In the genomic region with DNA sequence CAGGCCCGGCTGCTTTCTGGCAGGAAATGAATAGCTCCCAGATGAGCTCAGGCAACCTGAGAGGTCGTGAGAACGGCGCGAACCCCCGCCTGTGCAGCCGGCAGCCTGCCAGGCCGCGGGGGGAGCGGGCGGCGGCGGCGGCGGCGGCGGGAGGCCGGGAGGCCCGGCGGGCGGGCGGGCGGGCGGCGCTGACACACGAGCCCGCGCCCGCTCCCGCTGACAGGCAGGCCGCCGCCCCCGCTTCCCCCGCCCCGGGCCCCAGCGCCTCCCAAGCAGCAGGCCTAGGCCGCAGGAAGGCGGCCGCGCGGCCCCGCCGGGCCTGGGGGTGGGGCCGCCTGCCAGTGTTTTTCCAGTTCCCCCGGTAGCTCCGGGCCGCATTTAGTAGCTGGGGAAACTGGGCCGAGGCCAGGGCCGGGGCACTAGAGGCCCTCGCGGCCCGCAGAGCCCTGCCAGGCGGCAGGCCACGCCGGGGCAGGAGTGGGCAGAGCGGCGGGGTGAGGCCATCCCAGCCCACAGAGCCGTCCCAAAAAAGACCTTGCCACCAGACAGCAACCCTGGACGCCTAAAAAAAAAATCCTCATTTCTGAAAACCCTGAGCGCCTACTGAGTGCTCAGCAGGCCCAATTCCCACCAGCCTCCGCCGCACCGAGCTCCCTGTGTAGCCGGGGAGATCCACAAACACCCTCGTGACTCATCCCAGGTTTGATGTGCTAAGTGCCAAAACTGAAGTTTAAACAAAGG, we compare ENCODE assay signal across 1 cellular context.
TF ChIP-seq lines count a peak whose summit lies in the region.

No MANE protein-coding gene starts in this region.

TF ChIP-seq in K562, 482 proteins besides CTCF, POLR2A, EP300 and RAD21 (continued from another document and continues in another):
- TF ChIP-seq, protein P1, sequence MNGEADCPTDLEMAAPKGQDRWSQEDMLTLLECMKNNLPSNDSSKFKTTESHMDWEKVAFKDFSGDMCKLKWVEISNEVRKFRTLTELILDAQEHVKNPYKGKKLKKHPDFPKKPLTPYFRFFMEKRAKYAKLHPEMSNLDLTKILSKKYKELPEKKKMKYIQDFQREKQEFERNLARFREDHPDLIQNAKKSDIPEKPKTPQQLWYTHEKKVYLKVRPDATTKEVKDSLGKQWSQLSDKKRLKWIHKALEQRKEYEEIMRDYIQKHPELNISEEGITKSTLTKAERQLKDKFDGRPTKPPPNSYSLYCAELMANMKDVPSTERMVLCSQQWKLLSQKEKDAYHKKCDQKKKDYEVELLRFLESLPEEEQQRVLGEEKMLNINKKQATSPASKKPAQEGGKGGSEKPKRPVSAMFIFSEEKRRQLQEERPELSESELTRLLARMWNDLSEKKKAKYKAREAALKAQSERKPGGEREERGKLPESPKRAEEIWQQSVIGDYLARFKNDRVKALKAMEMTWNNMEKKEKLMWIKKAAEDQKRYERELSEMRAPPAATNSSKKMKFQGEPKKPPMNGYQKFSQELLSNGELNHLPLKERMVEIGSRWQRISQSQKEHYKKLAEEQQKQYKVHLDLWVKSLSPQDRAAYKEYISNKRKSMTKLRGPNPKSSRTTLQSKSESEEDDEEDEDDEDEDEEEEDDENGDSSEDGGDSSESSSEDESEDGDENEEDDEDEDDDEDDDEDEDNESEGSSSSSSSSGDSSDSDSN (IDR thresholded peaks at IDR 0.05; ENCODE audit: borderline replicate concordance in 1 of 2, low read depth in 2 of 2, low read length in 2 of 2) = peak in 1 of 2 experiments; percentile 76; a peak in 3 of 4 replicates
- TF ChIP-seq ETS2 (tag; IDR thresholded peaks at IDR 0.05; ENCODE audit: borderline replicate concordance, poor library complexity, severe bottlenecking) (no peak), TARDBP (IDR thresholded peaks at IDR 0.05) (0 out of 2 replicates have a peak, but pooled peaks have one; percentile 59), PML (IDR thresholded peaks at IDR 0.05; ENCODE audit: low read length) (0 out of 2 replicates have a peak, but pooled peaks have one; percentile 8), PHF21A (IDR thresholded peaks at IDR 0.05; ENCODE audit: borderline replicate concordance, low read depth) (peak; percentile 74; the same call in 1 of the 2 replicates), L3MBTL2 (IDR thresholded peaks at IDR 0.05) (peak; percentile 61; the same call in 1 of the 2 replicates), POLR2B (IDR thresholded peaks at IDR 0.05; ENCODE audit: low read depth, partially characterized antibody) (peak; percentile 59), POLR2G (IDR thresholded peaks at IDR 0.05; ENCODE audit: low read depth, low read length) (peak; percentile 86), HMGN3 (IDR thresholded peaks at IDR 0.05; ENCODE audit: borderline replicate concordance, extremely low read depth, insufficient read length, low read depth, low read length) (peak; percentile 96), GATAD2B (IDR thresholded peaks at IDR 0.05; ENCODE audit: borderline replicate concordance) (peak; percentile 14; the same call in 1 of the 2 replicates), ARNT (IDR thresholded peaks at IDR 0.05) (0 out of 4 replicates have a peak, but pooled peaks of 1 of the 2 experiments have one; percentile 27), HNRNPL (IDR thresholded peaks at IDR 0.05; ENCODE audit: low read depth, low read length) (peak; percentile 80), MTF1 (CRISPR knock-in tag; IDR thresholded peaks at IDR 0.05; ENCODE audit: borderline replicate concordance) (no peak), RAD51 (IDR thresholded peaks at IDR 0.05; ENCODE audit: borderline replicate concordance, low read depth) (0 out of 2 replicates have a peak, but pooled peaks have one; percentile 11), KAT8 (IDR thresholded peaks at IDR 0.05; ENCODE audit: low read depth) (no peak), ZBTB17 (CRISPR knock-in tag; IDR thresholded peaks at IDR 0.05) (peak; percentile 73; the same call in 1 of the 2 replicates), ZNF76 (CRISPR knock-in tag; IDR thresholded peaks at IDR 0.05; ENCODE audit: borderline replicate concordance) (0 out of 2 replicates have a peak, but pooled peaks have one; percentile 59), BRD9 (IDR thresholded peaks at IDR 0.05; ENCODE audit: low read depth, partially characterized antibody) (peak; percentile 91), ZKSCAN8 (CRISPR knock-in tag; IDR thresholded peaks at IDR 0.05) (peak; percentile 96), FOXA3 (CRISPR knock-in tag; conservative IDR thresholded peaks at IDR 0.05 in 1 of 2, IDR thresholded peaks at IDR 0.05 in 1 of 2) (no peak), FOXJ2 (tag; IDR thresholded peaks at IDR 0.05) (peak; percentile 65), ZNF134 (CRISPR knock-in tag; conservative IDR thresholded peaks at IDR 0.05) (0 out of 2 replicates have a peak, but pooled peaks have one; percentile 11), POLR2AphosphoS5 (IDR thresholded peaks at IDR 0.05; ENCODE audit: control insufficient read depth, insufficient read depth, low read depth, low read length) (peak; percentile 53; the same call in 1 of the 2 replicates), BRCA1 (IDR thresholded peaks at IDR 0.05) (no peak), BRCA1 (CRISPR knock-in tag; IDR thresholded peaks at IDR 0.05) (0 out of 2 replicates have a peak, but pooled peaks have one; percentile 23), ZNF311 (CRISPR knock-in tag; IDR thresholded peaks at IDR 0.05) (0 out of 2 replicates have a peak, but pooled peaks have one; percentile 45), NR2C2 (CRISPR knock-in tag; IDR thresholded peaks at IDR 0.05) (no peak), NR2C2 (tag; IDR thresholded peaks at IDR 0.05) (peak; percentile 62), BACH1 (tag; IDR thresholded peaks at IDR 0.05) (peak; percentile 6; the same call in 1 of the 2 replicates), MTA3 (IDR thresholded peaks at IDR 0.05; ENCODE audit: borderline replicate concordance) (peak; percentile 52; the same call in 1 of the 2 replicates), SMARCC2 (IDR thresholded peaks at IDR 0.05; ENCODE audit: low read depth) (peak; percentile 34; the same call in 1 of the 2 replicates), TOE1 (IDR thresholded peaks at IDR 0.05; ENCODE audit: borderline replicate concordance) (peak; percentile 52; the same call in 1 of the 2 replicates), TOE1 (CRISPR knock-in tag; IDR thresholded peaks at IDR 0.05; ENCODE audit: borderline replicate concordance, low read depth) (no peak), ATF1 (CRISPR knock-in tag; IDR thresholded peaks at IDR 0.05) (no peak), ATF1 (tag; IDR thresholded peaks at IDR 0.05) (peak; percentile 56; the same call in 1 of the 2 replicates), HDAC8 (tag; IDR thresholded peaks at IDR 0.05) (peak; percentile 62; the same call in 1 of the 2 replicates), U2AF1 (optimal IDR thresholded peaks at IDR 0.05; ENCODE audit: low read depth, low read length) (peak; percentile 38), ZNF444 (CRISPR knock-in tag; IDR thresholded peaks at IDR 0.05) (no peak), DPF2 (IDR thresholded peaks at IDR 0.05) (0 out of 2 replicates have a peak, but pooled peaks have one; percentile 72), NFIC (IDR thresholded peaks at IDR 0.05) (peak; percentile 75)
- TF ChIP-seq, protein P2, sequence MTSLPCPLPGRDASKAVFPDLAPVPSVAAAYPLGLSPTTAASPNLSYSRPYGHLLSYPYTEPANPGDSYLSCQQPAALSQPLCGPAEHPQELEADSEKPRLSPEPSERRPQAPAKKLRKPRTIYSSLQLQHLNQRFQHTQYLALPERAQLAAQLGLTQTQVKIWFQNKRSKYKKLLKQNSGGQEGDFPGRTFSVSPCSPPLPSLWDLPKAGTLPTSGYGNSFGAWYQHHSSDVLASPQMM (CRISPR knock-in tag; IDR thresholded peaks at IDR 0.05) = no peak
- TF ChIP-seq, protein P3, sequence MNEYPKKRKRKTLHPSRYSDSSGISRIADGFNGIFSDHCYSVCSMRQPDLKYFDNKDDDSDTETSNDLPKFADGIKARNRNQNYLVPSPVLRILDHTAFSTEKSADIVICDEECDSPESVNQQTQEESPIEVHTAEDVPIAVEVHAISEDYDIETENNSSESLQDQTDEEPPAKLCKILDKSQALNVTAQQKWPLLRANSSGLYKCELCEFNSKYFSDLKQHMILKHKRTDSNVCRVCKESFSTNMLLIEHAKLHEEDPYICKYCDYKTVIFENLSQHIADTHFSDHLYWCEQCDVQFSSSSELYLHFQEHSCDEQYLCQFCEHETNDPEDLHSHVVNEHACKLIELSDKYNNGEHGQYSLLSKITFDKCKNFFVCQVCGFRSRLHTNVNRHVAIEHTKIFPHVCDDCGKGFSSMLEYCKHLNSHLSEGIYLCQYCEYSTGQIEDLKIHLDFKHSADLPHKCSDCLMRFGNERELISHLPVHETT (CRISPR knock-in tag; conservative IDR thresholded peaks at IDR 0.05 in 1 of 2, IDR thresholded peaks at IDR 0.05 in 1 of 2) = peak in 1 of 2 experiments; percentile 99; a peak in 2 of 4 replicates
- TF ChIP-seq, protein P4, sequence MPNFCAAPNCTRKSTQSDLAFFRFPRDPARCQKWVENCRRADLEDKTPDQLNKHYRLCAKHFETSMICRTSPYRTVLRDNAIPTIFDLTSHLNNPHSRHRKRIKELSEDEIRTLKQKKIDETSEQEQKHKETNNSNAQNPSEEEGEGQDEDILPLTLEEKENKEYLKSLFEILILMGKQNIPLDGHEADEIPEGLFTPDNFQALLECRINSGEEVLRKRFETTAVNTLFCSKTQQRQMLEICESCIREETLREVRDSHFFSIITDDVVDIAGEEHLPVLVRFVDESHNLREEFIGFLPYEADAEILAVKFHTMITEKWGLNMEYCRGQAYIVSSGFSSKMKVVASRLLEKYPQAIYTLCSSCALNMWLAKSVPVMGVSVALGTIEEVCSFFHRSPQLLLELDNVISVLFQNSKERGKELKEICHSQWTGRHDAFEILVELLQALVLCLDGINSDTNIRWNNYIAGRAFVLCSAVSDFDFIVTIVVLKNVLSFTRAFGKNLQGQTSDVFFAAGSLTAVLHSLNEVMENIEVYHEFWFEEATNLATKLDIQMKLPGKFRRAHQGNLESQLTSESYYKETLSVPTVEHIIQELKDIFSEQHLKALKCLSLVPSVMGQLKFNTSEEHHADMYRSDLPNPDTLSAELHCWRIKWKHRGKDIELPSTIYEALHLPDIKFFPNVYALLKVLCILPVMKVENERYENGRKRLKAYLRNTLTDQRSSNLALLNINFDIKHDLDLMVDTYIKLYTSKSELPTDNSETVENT (CRISPR knock-in tag; IDR thresholded peaks at IDR 0.05) = peak; percentile 63; the same call in 1 of the 2 replicates
- TF ChIP-seq, protein P5, sequence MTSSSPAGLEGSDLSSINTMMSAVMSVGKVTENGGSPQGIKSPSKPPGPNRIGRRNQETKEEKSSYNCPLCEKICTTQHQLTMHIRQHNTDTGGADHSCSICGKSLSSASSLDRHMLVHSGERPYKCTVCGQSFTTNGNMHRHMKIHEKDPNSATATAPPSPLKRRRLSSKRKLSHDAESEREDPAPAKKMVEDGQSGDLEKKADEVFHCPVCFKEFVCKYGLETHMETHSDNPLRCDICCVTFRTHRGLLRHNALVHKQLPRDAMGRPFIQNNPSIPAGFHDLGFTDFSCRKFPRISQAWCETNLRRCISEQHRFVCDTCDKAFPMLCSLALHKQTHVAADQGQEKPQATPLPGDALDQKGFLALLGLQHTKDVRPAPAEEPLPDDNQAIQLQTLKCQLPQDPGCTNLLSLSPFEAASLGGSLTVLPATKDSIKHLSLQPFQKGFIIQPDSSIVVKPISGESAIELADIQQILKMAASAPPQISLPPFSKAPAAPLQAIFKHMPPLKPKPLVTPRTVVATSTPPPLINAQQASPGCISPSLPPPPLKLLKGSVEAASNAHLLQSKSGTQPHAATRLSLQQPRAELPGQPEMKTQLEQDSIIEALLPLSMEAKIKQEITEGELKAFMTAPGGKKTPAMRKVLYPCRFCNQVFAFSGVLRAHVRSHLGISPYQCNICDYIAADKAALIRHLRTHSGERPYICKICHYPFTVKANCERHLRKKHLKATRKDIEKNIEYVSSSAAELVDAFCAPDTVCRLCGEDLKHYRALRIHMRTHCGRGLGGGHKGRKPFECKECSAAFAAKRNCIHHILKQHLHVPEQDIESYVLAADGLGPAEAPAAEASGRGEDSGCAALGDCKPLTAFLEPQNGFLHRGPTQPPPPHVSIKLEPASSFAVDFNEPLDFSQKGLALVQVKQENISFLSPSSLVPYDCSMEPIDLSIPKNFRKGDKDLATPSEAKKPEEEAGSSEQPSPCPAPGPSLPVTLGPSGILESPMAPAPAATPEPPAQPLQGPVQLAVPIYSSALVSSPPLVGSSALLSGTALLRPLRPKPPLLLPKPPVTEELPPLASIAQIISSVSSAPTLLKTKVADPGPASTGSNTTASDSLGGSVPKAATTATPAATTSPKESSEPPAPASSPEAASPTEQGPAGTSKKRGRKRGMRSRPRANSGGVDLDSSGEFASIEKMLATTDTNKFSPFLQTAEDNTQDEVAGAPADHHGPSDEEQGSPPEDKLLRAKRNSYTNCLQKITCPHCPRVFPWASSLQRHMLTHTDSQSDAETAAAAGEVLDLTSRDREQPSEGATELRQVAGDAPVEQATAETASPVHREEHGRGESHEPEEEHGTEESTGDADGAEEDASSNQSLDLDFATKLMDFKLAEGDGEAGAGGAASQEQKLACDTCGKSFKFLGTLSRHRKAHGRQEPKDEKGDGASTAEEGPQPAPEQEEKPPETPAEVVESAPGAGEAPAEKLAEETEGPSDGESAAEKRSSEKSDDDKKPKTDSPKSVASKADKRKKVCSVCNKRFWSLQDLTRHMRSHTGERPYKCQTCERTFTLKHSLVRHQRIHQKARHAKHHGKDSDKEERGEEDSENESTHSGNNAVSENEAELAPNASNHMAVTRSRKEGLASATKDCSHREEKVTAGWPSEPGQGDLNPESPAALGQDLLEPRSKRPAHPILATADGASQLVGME (CRISPR knock-in tag; IDR thresholded peaks at IDR 0.05) = 0 out of 2 replicates have a peak, but pooled peaks have one; percentile 41
- TF ChIP-seq, protein P6, sequence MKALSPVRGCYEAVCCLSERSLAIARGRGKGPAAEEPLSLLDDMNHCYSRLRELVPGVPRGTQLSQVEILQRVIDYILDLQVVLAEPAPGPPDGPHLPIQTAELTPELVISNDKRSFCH (CRISPR knock-in tag; IDR thresholded peaks at IDR 0.05) = no peak
- TF ChIP-seq, protein P6 (tag; IDR thresholded peaks at IDR 0.05) = peak; percentile 35; the same call in 1 of the 2 replicates
- TF ChIP-seq, protein P7, sequence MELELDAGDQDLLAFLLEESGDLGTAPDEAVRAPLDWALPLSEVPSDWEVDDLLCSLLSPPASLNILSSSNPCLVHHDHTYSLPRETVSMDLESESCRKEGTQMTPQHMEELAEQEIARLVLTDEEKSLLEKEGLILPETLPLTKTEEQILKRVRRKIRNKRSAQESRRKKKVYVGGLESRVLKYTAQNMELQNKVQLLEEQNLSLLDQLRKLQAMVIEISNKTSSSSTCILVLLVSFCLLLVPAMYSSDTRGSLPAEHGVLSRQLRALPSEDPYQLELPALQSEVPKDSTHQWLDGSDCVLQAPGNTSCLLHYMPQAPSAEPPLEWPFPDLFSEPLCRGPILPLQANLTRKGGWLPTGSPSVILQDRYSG (tag; conservative IDR thresholded peaks at IDR 0.05; ENCODE audit: low read depth) = peak; percentile 24; the same call in 1 of the 2 replicates
- TF ChIP-seq, protein P8, sequence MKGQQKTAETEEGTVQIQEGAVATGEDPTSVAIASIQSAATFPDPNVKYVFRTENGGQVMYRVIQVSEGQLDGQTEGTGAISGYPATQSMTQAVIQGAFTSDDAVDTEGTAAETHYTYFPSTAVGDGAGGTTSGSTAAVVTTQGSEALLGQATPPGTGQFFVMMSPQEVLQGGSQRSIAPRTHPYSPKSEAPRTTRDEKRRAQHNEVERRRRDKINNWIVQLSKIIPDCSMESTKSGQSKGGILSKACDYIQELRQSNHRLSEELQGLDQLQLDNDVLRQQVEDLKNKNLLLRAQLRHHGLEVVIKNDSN (CRISPR knock-in tag; IDR thresholded peaks at IDR 0.05) = no peak; the same call in 1 of the 2 replicates
